Comparison of ENCODE assay signal across 8 cellular contexts in the genomic region with DNA sequence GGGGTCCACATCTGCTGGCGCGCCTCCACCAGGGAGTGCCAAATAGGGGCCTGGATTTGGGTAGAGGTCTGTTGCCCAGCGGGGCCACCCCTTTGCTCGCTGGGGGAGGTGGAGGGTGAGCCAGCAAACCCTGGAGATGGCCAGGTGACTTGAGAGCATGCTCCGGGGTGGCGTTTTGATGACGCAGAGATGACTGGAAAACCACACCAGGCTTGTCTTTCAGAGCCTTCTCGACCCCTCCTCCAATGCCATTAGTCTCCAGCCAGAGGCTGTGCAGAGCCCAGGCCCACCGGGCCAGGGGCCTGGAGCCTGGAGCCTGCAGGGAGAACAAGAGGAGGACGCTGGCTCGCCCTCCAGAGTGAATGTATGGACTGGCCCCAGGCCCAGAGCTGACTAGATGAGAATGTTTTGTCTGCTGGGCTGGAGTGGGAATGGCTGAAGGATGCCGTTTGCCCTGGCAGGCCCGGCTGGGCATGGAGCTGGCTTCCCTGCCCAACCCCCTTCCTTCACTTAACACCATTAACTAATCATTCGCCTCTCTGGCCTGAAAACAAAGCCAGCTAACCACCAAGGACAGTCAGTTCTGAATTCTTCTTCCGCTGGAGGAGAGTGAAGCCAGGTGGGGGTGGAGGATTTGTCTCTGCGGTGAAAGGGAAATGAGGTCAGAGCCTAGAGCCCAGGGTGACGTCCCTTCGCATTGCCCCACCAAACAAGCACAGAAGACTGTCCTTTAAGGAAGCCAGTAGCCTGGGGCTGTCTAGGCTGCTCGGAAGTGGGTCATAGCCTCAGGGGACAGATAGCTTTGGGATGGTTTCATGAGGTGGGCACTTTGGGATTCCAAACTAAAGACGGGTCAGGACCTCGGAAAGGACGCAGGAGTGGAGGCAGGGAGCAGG. TPM values are rescaled to one million over a fixed set of nuclear protein-coding genes. Genes with fewer than 3 reads are reported as not detected.
A peak's percentile ranks its signal among the peaks of the same experiment; 100 is the strongest.
DNase-seq lines count a peak whose midpoint lies in the region; ATAC-seq lines count a peak whose summit lies in the region.

No MANE protein-coding gene starts in this region.

- peaks cover 47% of the 10 kb centered on the region for H3K4me1 Mint-ChIP-seq in activated CD8-positive, alpha-beta T cell treated with anti-CD3 and anti-CD28 coated beads, Interleukin-2, amount 10 ng/mL, durations not matched to agents 7 days and 5 days (ENCODE audit: low read depth)
- peaks cover 65% of the 10 kb centered on the region for H3K4me1 Mint-ChIP-seq in stimulated activated naive CD8-positive, alpha-beta T cell treated with anti-CD3 and anti-CD28 coated beads, Interleukin-15, amount 100 ng/mL, for 72 hours

- CTCF ChIA-PET in activated CD8-positive, alpha-beta T cell treated with anti-CD3 and anti-CD28 coated beads, Interleukin-2, amount 10 ng/mL, durations not matched to agents 7 days and 5 days (lab: Charles Lee): interaction anchor here (0.8 to 2.0 kb wide), 4 partner anchors 19 to 122 kb away, joined by 3 to 7 read pairs (median 4); partner anchors contain the start of gene CBL

- H3K27ac Mint-ChIP-seq in activated CD8-positive, alpha-beta T cell treated with anti-CD3 and anti-CD28 coated beads, Interleukin-2, amount 10 ng/mL, durations not matched to agents 7 days and 5 days: peak overlapping the region; percentile 73
- H3K27ac Mint-ChIP-seq in stimulated activated naive CD8-positive, alpha-beta T cell treated with anti-CD3 and anti-CD28 coated beads, Interleukin-15, amount 100 ng/mL, for 72 hours: peak overlapping the region in 1 of 2 donors; percentile 81

- peak overlapping the region; percentile 89 for H3K27ac ChIP-seq in BLaER1

- H3K36me3 Mint-ChIP-seq in activated CD8-positive, alpha-beta T cell treated with anti-CD3 and anti-CD28 coated beads, Interleukin-2, amount 10 ng/mL, durations not matched to agents 7 days and 5 days (ENCODE audit: low read depth): no peaks in the 10 kb centered on the region

- peak overlapping the region; percentile 99 for H3K4me2 ChIP-seq in BLaER1

- peaks cover 31% of the 10 kb centered on the region for H4K20me1 ChIP-seq in BLaER1

- H3K36me3 ChIP-seq in BLaER1: peaks cover 16% of the 10 kb centered on the region
- H3K36me3 ChIP-seq in iPS-15b (ENCODE audit: control insufficient read depth, insufficient read depth, low read length): peaks cover 12% of the 10 kb centered on the region

- POLR2A ChIA-PET in activated CD8-positive, alpha-beta T cell treated with anti-CD3 and anti-CD28 coated beads, Interleukin-2, amount 10 ng/mL, durations not matched to agents 7 days and 5 days (lab: Charles Lee): interaction anchor here (1.0 kb wide), 1 partner anchor 13 kb away, joined by 3 read pairs; no protein-coding TSS in a partner anchor

- peaks cover 19% of the 10 kb centered on the region for H3K27me3 Mint-ChIP-seq in activated CD8-positive, alpha-beta T cell treated with anti-CD3 and anti-CD28 coated beads, Interleukin-2, amount 10 ng/mL, durations not matched to agents 7 days and 5 days (ENCODE audit: low read depth)
- H3K27me3 Mint-ChIP-seq in stimulated activated naive CD8-positive, alpha-beta T cell treated with anti-CD3 and anti-CD28 coated beads, Interleukin-15, amount 100 ng/mL, for 72 hours: peaks cover 57% of the 10 kb centered on the region

- peak overlapping the region; percentile 80 for H3K4me3 ChIP-seq in BLaER1
- H3K4me3 ChIP-seq in iPS-15b (ENCODE audit: low read depth, low read length): peak overlapping the region; percentile 55

- no peaks in the 10 kb centered on the region for H3K9me3 Mint-ChIP-seq in activated CD8-positive, alpha-beta T cell treated with anti-CD3 and anti-CD28 coated beads, Interleukin-2, amount 10 ng/mL, durations not matched to agents 7 days and 5 days (ENCODE audit: insufficient read depth)
- no peaks in the 10 kb centered on the region for H3K9me3 Mint-ChIP-seq in stimulated activated naive CD8-positive, alpha-beta T cell treated with anti-CD3 and anti-CD28 coated beads, Interleukin-15, amount 100 ng/mL, for 72 hours

- peak; percentile 59 for DNase-seq in activated CD8-positive, alpha-beta T cell treated with anti-CD3 and anti-CD28 coated beads, Interleukin-2, amount 10 ng/mL, durations not matched to agents 7 days and 5 days
- peak in 1 of 2 donors; percentile 22 for DNase-seq in stimulated activated naive CD8-positive, alpha-beta T cell treated with anti-CD3 and anti-CD28 coated beads, Interleukin-15, amount 100 ng/mL, for 72 hours
- no peak for DNase-seq in NCI-H2029 (lab: John Stamatoyannopoulos, UW)
- DNase-seq in activated CD8-positive, alpha-beta memory T cell treated with anti-CD3 and anti-CD28 coated beads for 24 hours: no peak

- ATAC-seq in HG03095 (IDR thresholded peaks at IDR 0.05; ENCODE audit: unreplicated experiment) (peak; percentile 32), GM19351 (IDR thresholded peaks at IDR 0.05; ENCODE audit: unreplicated experiment) (no peak)
- no peak for ATAC-seq in activated CD8-positive, alpha-beta T cell treated with anti-CD3 and anti-CD28 coated beads, Interleukin-2, amount 10 ng/mL, durations not matched to agents 7 days and 5 days
- ATAC-seq in stimulated activated naive CD8-positive, alpha-beta T cell treated with anti-CD3 and anti-CD28 coated beads, Interleukin-15, amount 100 ng/mL, for 72 hours: no peak

- H3K4me1 ChIP-seq in BLaER1: peaks cover 85% of the 10 kb centered on the region
- peaks cover 29% of the 10 kb centered on the region for H3K4me1 ChIP-seq in iPS-15b (ENCODE audit: control insufficient read depth, insufficient read depth, low read length)

- H3K9ac ChIP-seq in BLaER1 (peak overlapping the region; percentile 72), iPS-15b (ENCODE audit: low read depth, low read length) (peak overlapping the region; percentile 37)

- peak overlapping the region; percentile 17 for H3K4me3 Mint-ChIP-seq in activated CD8-positive, alpha-beta T cell treated with anti-CD3 and anti-CD28 coated beads, Interleukin-2, amount 10 ng/mL, durations not matched to agents 7 days and 5 days
- H3K4me3 Mint-ChIP-seq in stimulated activated naive CD8-positive, alpha-beta T cell treated with anti-CD3 and anti-CD28 coated beads, Interleukin-15, amount 100 ng/mL, for 72 hours: peak overlapping the region; percentile 54 to 60

- no peaks in the 10 kb centered on the region for H3K9me3 ChIP-seq in BLaER1
- no peaks in the 10 kb centered on the region for H3K9me3 ChIP-seq in iPS-15b (ENCODE audit: control insufficient read depth, insufficient read depth, low read length)

- H3K27me3 ChIP-seq in BLaER1 (no peaks in the 10 kb centered on the region), iPS-15b (ENCODE audit: control insufficient read depth, insufficient read depth, low read length) (peaks cover 11% of the 10 kb centered on the region)

RNA-seq across cellular contexts. Expression of gene MCAM, which starts 1.6 kb away (rescaled TPM):
- 1 to 10 TPM; 2.9 to 4.4 TPM for total RNA-seq in activated CD8-positive, alpha-beta T cell treated with anti-CD3 and anti-CD28 coated beads, Interleukin-2, amount 10 ng/mL, durations not matched to agents 7 days and 5 days

RNA-seq across cellular contexts. Expression of gene RNF26, which starts 15.8 kb away (rescaled TPM):
- total RNA-seq in activated CD8-positive, alpha-beta T cell treated with anti-CD3 and anti-CD28 coated beads, Interleukin-2, amount 10 ng/mL, durations not matched to agents 7 days and 5 days: 10 to 100 TPM; 40.5 to 41.8 TPM

RNA-seq across cellular contexts. Expression of gene C1QTNF5, which starts 22.2 kb away (rescaled TPM):
- not detected for total RNA-seq in activated CD8-positive, alpha-beta T cell treated with anti-CD3 and anti-CD28 coated beads, Interleukin-2, amount 10 ng/mL, durations not matched to agents 7 days and 5 days

RNA-seq across cellular contexts. Expression of gene MFRP, which starts 28.0 kb away (rescaled TPM):
- not detected for total RNA-seq in activated CD8-positive, alpha-beta T cell treated with anti-CD3 and anti-CD28 coated beads, Interleukin-2, amount 10 ng/mL, durations not matched to agents 7 days and 5 days
